10 cellular contexts compared by ENCODE assay signal in genomic region chr4:13988347-13989265, GRCh38.
DNase-seq lines count a peak whose midpoint lies in the region; ATAC-seq and TF ChIP-seq lines count a peak whose summit lies in the region.
"Had no signal": no experiment of that assay in that cellular context is flagged by ENCODE, and none has a peak within 500 bp of the region (broad histone marks: within the 10 kb centered on the region; RNA-seq: fewer than 3 reads in every experiment).

No MANE protein-coding gene starts in this region.

- H2AFZ ChIP-seq in OCI-LY7 (ENCODE audit: low read length) = no peak overlapping the region

- H3K4me1 ChIP-seq in subcutaneous abdominal adipose tissue (ENCODE audit: control insufficient read depth in 5 of 5, insufficient read depth in 5 of 5, low read length in 5 of 5) (peaks cover 0 to 22% (median 17%) of the 10 kb centered on the region in 5 donors), OCI-LY7 (ENCODE audit: insufficient read depth, low read length, poor library complexity, severe bottlenecking) (no peaks in the 10 kb centered on the region)

- H3K4me2 ChIP-seq in OCI-LY7 (ENCODE audit: low read length) = no peak overlapping the region

- peak; percentile 8 for DNase-seq in HPDE6-E6E7 (ENCODE audit: extremely low spot score)
- DNase-seq in brain pericyte (ENCODE audit: low read depth, low spot score) = peak; percentile 93
- DNase-seq in hepatic stellate cell (ENCODE audit: low spot score) = peak; percentile 42
- DNase-seq in OCI-LY7 (ENCODE audit: low spot score) = no peak
- DNase-seq in DMS53 (lab: John Stamatoyannopoulos, UW) = no peak
- DNase-seq in activated CD8-positive, alpha-beta memory T cell treated with anti-CD3 and anti-CD28 coated beads, Interleukin-2, amount 50 U/mL, for 4 hours = no peak
- DNase-seq: activated naive CD8-positive, alpha-beta T cell treated with anti-CD3 and anti-CD28 coated beads, Interleukin-2, amount 50 U/mL, for 24 hours; WERI-Rb-1 had no signal

- H3K9me3 ChIP-seq in subcutaneous abdominal adipose tissue (ENCODE audit: control insufficient read depth in 5 of 5, low read length in 5 of 5) (no peaks in the 10 kb centered on the region), OCI-LY7 (ENCODE audit: low read length) (no peaks in the 10 kb centered on the region)

- no peak overlapping the region for H3K9ac ChIP-seq in subcutaneous abdominal adipose tissue (ENCODE audit: low read length in 5 of 5)

- H3K27ac ChIP-seq in subcutaneous abdominal adipose tissue (ENCODE audit: low read depth, low read length) (peak overlapping the region; percentile 52), OCI-LY7 (ENCODE audit: low read depth, low read length, poor library complexity, severe bottlenecking) (no peak overlapping the region)
- H3K27ac ChIP-seq: WERI-Rb-1 had no signal

- H3K4me3 ChIP-seq in subcutaneous abdominal adipose tissue (ENCODE audit: low read depth in 1 of 5, low read length in 5 of 5) (no peak overlapping the region), OCI-LY7 (ENCODE audit: low read depth, low read length, poor library complexity, severe bottlenecking) (no peak overlapping the region)

- intact Hi-C loops in OCI-LY7 (cut with micrococcal nuclease; ENCODE audit: unreplicated experiment) = no loop called here

- no peak for ATAC-seq in HG02610 (IDR thresholded peaks at IDR 0.05; ENCODE audit: unreplicated experiment)
- ATAC-seq: activated naive CD8-positive, alpha-beta T cell treated with anti-CD3 and anti-CD28 coated beads, Interleukin-2, amount 50 U/mL, for 24 hours had no signal

- POLR2A ChIA-PET in OCI-LY7 (lab: Charles Lee) = interaction anchor here (1.1 kb wide), 1 partner anchor 52 kb away, joined by 5 read pairs; no protein-coding TSS in a partner anchor

- no peaks in the 10 kb centered on the region for H4K20me1 ChIP-seq in OCI-LY7 (ENCODE audit: insufficient read depth, low read length)

- no TSS peak for BruUV-seq in OCI-LY7 (replicated peaks; lab: Mats Ljungman, UMichigan)

- H3K9me2 ChIP-seq in OCI-LY7 (ENCODE audit: insufficient read depth, low read length) = no peaks in the 10 kb centered on the region

- no peaks in the 10 kb centered on the region for H3K79me2 ChIP-seq in OCI-LY7 (ENCODE audit: insufficient read depth, low read depth, low read length)

- H3K27me3 ChIP-seq in subcutaneous abdominal adipose tissue (ENCODE audit: control insufficient read depth in 5 of 5, insufficient read depth in 4 of 5, low read length in 5 of 5) = no peaks in the 10 kb centered on the region

- no peak for TF ChIP-seq CTCF in OCI-LY7 (conservative IDR thresholded peaks at IDR 0.05; ENCODE audit: low read length)

- no peaks in the 10 kb centered on the region for H3K36me3 ChIP-seq in subcutaneous abdominal adipose tissue (ENCODE audit: control insufficient read depth in 5 of 5, insufficient read depth in 5 of 5, low read length in 5 of 5)
- no peaks in the 10 kb centered on the region for H3K36me3 ChIP-seq in OCI-LY7 (ENCODE audit: insufficient read depth, low read length)
- H3K36me3 ChIP-seq: WERI-Rb-1 had no signal

- CTCF ChIA-PET in OCI-LY7 (lab: Charles Lee; ENCODE audit: unreplicated experiment) = no interaction called here

Comparison
In these comparisons a context has a peak if more than half of its experiments do, and no peak if none do; other contexts are left out.
1. DNase-seq: peak in HPDE6-E6E7 (single experiment), brain pericyte (single experiment) and hepatic stellate cell (single experiment); none in OCI-LY7 (single experiment), DMS53 (single experiment) and activated CD8-positive, alpha-beta memory T cell treated with anti-CD3 and anti-CD28 coated beads, Interleukin-2, amount 50 U/mL, for 4 hours (single experiment).